In genomic region chr19:55304279-55304978, GRCh38 we compare ENCODE assay signal across 9 cellular contexts. TPM values are rescaled to one million over a fixed set of nuclear protein-coding genes. Genes with fewer than 3 reads are reported as not detected.
DNase-seq lines count a peak whose midpoint lies in the region; ATAC-seq and TF ChIP-seq lines count a peak whose summit lies in the region.
"Had no signal": no experiment of that assay in that cellular context is flagged by ENCODE, and none has a peak within 500 bp of the region (broad histone marks: within the 10 kb centered on the region; RNA-seq: fewer than 3 reads in every experiment).

No MANE protein-coding gene starts in this region.

- no peaks in the 10 kb centered on the region for H3K9me3 Mint-ChIP-seq in activated CD4-positive, alpha-beta T cell treated with anti-CD3 and anti-CD28 coated beads, Interleukin-2, amount 10 ng/mL, durations not matched to agents 7 days and 5 days

- POLR2A ChIA-PET in activated CD4-positive, alpha-beta T cell treated with anti-CD3 and anti-CD28 coated beads, Interleukin-2, amount 10 ng/mL, durations not matched to agents 7 days and 5 days (lab: Charles Lee), result no interaction called here

- H3K4me3 Mint-ChIP-seq in activated CD4-positive, alpha-beta T cell treated with anti-CD3 and anti-CD28 coated beads, Interleukin-2, amount 10 ng/mL, durations not matched to agents 7 days and 5 days, result no peak overlapping the region

- no peak for ATAC-seq in omental fat pad (ENCODE audit: low FRiP score)

- DNase-seq in activated CD4-positive, alpha-beta T cell treated with anti-CD3 and anti-CD28 coated beads, Interleukin-2, amount 10 ng/mL, durations not matched to agents 7 days and 5 days, result peak; percentile 39
- no peak for DNase-seq in activated CD4-positive, alpha-beta T cell treated with anti-CD3 and anti-CD28 coated beads, Interleukin-2, amount 50 U/mL, for 4 hours
- peak; percentile 54 for DNase-seq in M059J (ENCODE audit: low read depth)
- DNase-seq in amniotic epithelial cell (ENCODE audit: low read depth), result peak; percentile 53
- peak; percentile 43 for DNase-seq in stimulated activated CD4-positive, alpha-beta T cell treated with anti-CD3 and anti-CD28 coated beads, Interleukin-1b, Interleukin-23, amount 100 ng/mL, for 48 hours
- DNase-seq in NCI-H1436 treated with DMSO at 0.1 percent for 48 hours (lab: John Stamatoyannopoulos, UW), result no peak
- no peak for DNase-seq in omental fat pad (ENCODE audit: low spot score)
- DNase-seq in cortex of kidney (lab: John Stamatoyannopoulos, UW), result no peak
- DNase-seq: head of caudate nucleus had no signal

- H3K27ac Mint-ChIP-seq in activated CD4-positive, alpha-beta T cell treated with anti-CD3 and anti-CD28 coated beads, Interleukin-2, amount 10 ng/mL, durations not matched to agents 7 days and 5 days, result no peak overlapping the region

- no peak for TF ChIP-seq CTCF in omental fat pad (IDR thresholded peaks at IDR 0.05)

- CTCF ChIA-PET in activated CD4-positive, alpha-beta T cell treated with anti-CD3 and anti-CD28 coated beads, Interleukin-2, amount 10 ng/mL, durations not matched to agents 7 days and 5 days (lab: Charles Lee), result no interaction called here

- peaks cover 15% of the 10 kb centered on the region for H3K4me1 Mint-ChIP-seq in activated CD4-positive, alpha-beta T cell treated with anti-CD3 and anti-CD28 coated beads, Interleukin-2, amount 10 ng/mL, durations not matched to agents 7 days and 5 days

- H3K36me3 Mint-ChIP-seq in activated CD4-positive, alpha-beta T cell treated with anti-CD3 and anti-CD28 coated beads, Interleukin-2, amount 10 ng/mL, durations not matched to agents 7 days and 5 days (ENCODE audit: low read depth), result peaks cover 3% of the 10 kb centered on the region

- no peaks in the 10 kb centered on the region for H3K27me3 Mint-ChIP-seq in activated CD4-positive, alpha-beta T cell treated with anti-CD3 and anti-CD28 coated beads, Interleukin-2, amount 10 ng/mL, durations not matched to agents 7 days and 5 days

RNA-seq across cellular contexts. Expression of gene BRSK1, which starts 20.6 kb away (rescaled TPM):
- total RNA-seq in activated CD4-positive, alpha-beta T cell treated with anti-CD3 and anti-CD28 coated beads, Interleukin-2, amount 10 ng/mL, durations not matched to agents 7 days and 5 days, result 1 to 10 TPM; 6.8 TPM
- total RNA-seq in M059J (2014; rRNA removed; shearing (Covaris generic)), result 0.17 and 2.7 TPM in 2 replicates
- 1 to 10 TPM in 1 of 4 donors, under 1 TPM in 1, not detected in 2; 0.19 to 2.1 TPM for total RNA-seq in omental fat pad

RNA-seq across cellular contexts. Expression of gene TMEM150B, which starts 20.7 kb away (rescaled TPM):
- under 1 TPM in 1 of 2 experiments, not detected in 1; 0.79 TPM for total RNA-seq in activated CD4-positive, alpha-beta T cell treated with anti-CD3 and anti-CD28 coated beads, Interleukin-2, amount 10 ng/mL, durations not matched to agents 7 days and 5 days
- total RNA-seq in M059J (2014; rRNA removed; shearing (Covaris generic)), result not detected in 2 replicates
- 10 to 100 TPM in 2 of 4 donors, 1 to 10 TPM in 2; 5.6 to 26.7 (median 16.6) TPM for total RNA-seq in omental fat pad

RNA-seq across cellular contexts. Expression of gene HSPBP1, which starts 24.5 kb away (rescaled TPM):
- total RNA-seq in activated CD4-positive, alpha-beta T cell treated with anti-CD3 and anti-CD28 coated beads, Interleukin-2, amount 10 ng/mL, durations not matched to agents 7 days and 5 days, result 10 to 100 TPM; 23.1 to 26.9 TPM
- total RNA-seq in M059J (2014; rRNA removed; shearing (Covaris generic)), result 25.5 and 37.2 TPM in 2 replicates
- 10 to 100 TPM; 19.5 to 25.9 (median 21.2) TPM for total RNA-seq in omental fat pad

RNA-seq across cellular contexts. Expression of gene KMT5C, which starts 35.2 kb away (rescaled TPM):
- 10 to 100 TPM; 21.7 to 28.3 TPM for total RNA-seq in activated CD4-positive, alpha-beta T cell treated with anti-CD3 and anti-CD28 coated beads, Interleukin-2, amount 10 ng/mL, durations not matched to agents 7 days and 5 days
- total RNA-seq in M059J (2014; rRNA removed; shearing (Covaris generic)), result 5.2 and 10.0 TPM in 2 replicates
- 10 to 100 TPM in 1 of 4 donors, 1 to 10 TPM in 3; 5.3 to 22.9 (median 6.8) TPM for total RNA-seq in omental fat pad

RNA-seq across cellular contexts. Expression of gene PPP6R1, which starts 45.6 kb away (rescaled TPM):
- total RNA-seq in activated CD4-positive, alpha-beta T cell treated with anti-CD3 and anti-CD28 coated beads, Interleukin-2, amount 10 ng/mL, durations not matched to agents 7 days and 5 days, result 100 to 1,000 TPM; 189 to 222 TPM
- total RNA-seq in M059J (2014; rRNA removed; shearing (Covaris generic)), result 23.9 and 48.8 TPM in 2 replicates
- total RNA-seq in omental fat pad, result 10 to 100 TPM; 27.8 to 43.6 (median 35.5) TPM

Comparison
In these comparisons a context has a peak if more than half of its experiments do, and no peak if none do; other contexts are left out.
1. DNase-seq: peak in activated CD4-positive, alpha-beta T cell treated with anti-CD3 and anti-CD28 coated beads, Interleukin-2, amount 10 ng/mL, durations not matched to agents 7 days and 5 days (single experiment), M059J (single experiment), amniotic epithelial cell (single experiment) and stimulated activated CD4-positive, alpha-beta T cell treated with anti-CD3 and anti-CD28 coated beads, Interleukin-1b, Interleukin-23, amount 100 ng/mL, for 48 hours (single experiment); none in activated CD4-positive, alpha-beta T cell treated with anti-CD3 and anti-CD28 coated beads, Interleukin-2, amount 50 U/mL, for 4 hours (0 of 2), NCI-H1436 treated with DMSO at 0.1 percent for 48 hours (single experiment), omental fat pad (single experiment) and cortex of kidney (single experiment).